In genomic region chr3:9361691-9362388, GRCh38 we compare ENCODE assay signal across 10 cellular contexts. TPM values are rescaled to one million over a fixed set of nuclear protein-coding genes. Genes with fewer than 3 reads are reported as not detected.
A peak's percentile ranks its signal among the peaks of the same experiment; 100 is the strongest.
DNase-seq lines count a peak whose midpoint lies in the region; ATAC-seq and TF ChIP-seq lines count a peak whose summit lies in the region.
"Had no signal": no experiment of that assay in that cellular context is flagged by ENCODE, and none has a peak within 500 bp of the region (broad histone marks: within the 10 kb centered on the region; RNA-seq: fewer than 3 reads in every experiment).

No MANE protein-coding gene starts in this region.

- H3K9me3 ChIP-seq in Caco-2, result no peaks in the 10 kb centered on the region
- H3K9me3 ChIP-seq in mucosa of descending colon, result no peaks in the 10 kb centered on the region

- peaks cover 13% of the 10 kb centered on the region for H3K4me1 Mint-ChIP-seq in Caco-2 (ENCODE audit: low read depth, unreplicated experiment)
- H3K4me1 Mint-ChIP-seq in neural crest cell, result peaks cover 20% of the 10 kb centered on the region

- BruUV-seq in Caco-2 (replicated peaks; lab: Mats Ljungman, UMichigan), result TSS peak; percentile 69

- CTCF ChIA-PET in Caco-2 (lab: Charles Lee), result interaction anchor here (1.1 to 2.5 kb wide), 2 partner anchors 9 to 10 kb away, joined by 4 to 30 read pairs; no protein-coding TSS in a partner anchor

- H3K27me3 Mint-ChIP-seq in Caco-2 (ENCODE audit: insufficient read depth, unreplicated experiment) (no peaks in the 10 kb centered on the region), neural crest cell (ENCODE audit: low read depth) (no peaks in the 10 kb centered on the region)

- DNase-seq in Caco-2, result peak; percentile 66 to 75
- no peak for DNase-seq in LNCaP clone FGC (ENCODE audit: low read depth)
- no peak for DNase-seq in coronary artery (ENCODE audit: low spot score)
- no peak for DNase-seq in neural crest cell (ENCODE audit: low read depth, low spot score)
- DNase-seq in NCI-H2171 treated with DMSO at 0.1 percent for 48 hours (lab: John Stamatoyannopoulos, UW), result no peak
- no peak for DNase-seq in T-helper 9 cell
- DNase-seq in mucosa of descending colon, result no peak
- no peak for DNase-seq in C1 segment of cervical spinal cord (lab: John Stamatoyannopoulos, UW)
- DNase-seq: effector memory CD4-positive, alpha-beta T cell; NCI-H2081 had no signal

- H3K36me3 ChIP-seq in Caco-2 (ENCODE audit: control insufficient read depth, insufficient read depth, low read length) (peaks cover 2% of the 10 kb centered on the region; the same call in 1 of the 2 replicates), mucosa of descending colon (ENCODE audit: low read depth) (no peaks in the 10 kb centered on the region)

- H3K27me3 ChIP-seq in Caco-2 (replicated peaks; ENCODE audit: control insufficient read depth, insufficient read depth, low read length), result no peaks in the 10 kb centered on the region

- POLR2A ChIA-PET in Caco-2 (lab: Charles Lee), result interaction anchor here (1.3 to 1.8 kb wide), 2 partner anchors 23 to 34 kb away, joined by 4 to 49 read pairs; partner anchors contain the start of gene SETD5

- H3K4me3 Mint-ChIP-seq in Caco-2 (ENCODE audit: unreplicated experiment) (peak overlapping the region; percentile 99), neural crest cell (peak overlapping the region; percentile 99)

- H3K27ac ChIP-seq in coronary artery, result no peak overlapping the region

- H3K27ac Mint-ChIP-seq in Caco-2 (ENCODE audit: unreplicated experiment), result peak overlapping the region; percentile 99
- no peak overlapping the region for H3K27ac Mint-ChIP-seq in neural crest cell (ENCODE audit: unreplicated experiment)

- no peak for TF ChIP-seq CTCF in Caco-2 (IDR thresholded peaks at IDR 0.05; ENCODE audit: insufficient read depth in 1 of 2, low read depth in 1 of 2, low read length in 1 of 2, severe bottlenecking in 1 of 2, unreplicated experiment in 1 of 2)
- no peak for TF ChIP-seq CTCF in LNCaP clone FGC (IDR thresholded peaks at IDR 0.05; ENCODE audit: control insufficient read depth, extremely low read depth, insufficient read depth)
- no peak for TF ChIP-seq CTCF in coronary artery (IDR thresholded peaks at IDR 0.05)
- no peak for TF ChIP-seq CTCF in neural crest cell (conservative IDR thresholded peaks at IDR 0.05)
- TF ChIP-seq CTCF in mucosa of descending colon (IDR thresholded peaks at IDR 0.05), result no peak

- H3K4me1 ChIP-seq in Caco-2, result peaks cover 15% of the 10 kb centered on the region; the same call in 1 of the 2 replicates
- H3K4me1 ChIP-seq in mucosa of descending colon (ENCODE audit: low read depth), result peaks cover 14% of the 10 kb centered on the region

- H3K36me3 Mint-ChIP-seq in Caco-2 (ENCODE audit: insufficient read depth, unreplicated experiment) (peaks cover 30% of the 10 kb centered on the region), neural crest cell (ENCODE audit: low read depth) (peaks cover 4% of the 10 kb centered on the region)

- H3K9me3 Mint-ChIP-seq in Caco-2 (ENCODE audit: unreplicated experiment) (no peaks in the 10 kb centered on the region), neural crest cell (no peaks in the 10 kb centered on the region)

- H3K4me3 ChIP-seq in Caco-2 (ENCODE audit: low read depth, low read length), result peak overlapping the region; percentile 52
- peak overlapping the region; percentile 73 for H3K4me3 ChIP-seq in LNCaP clone FGC (ENCODE audit: low read depth, low read length)
- H3K4me3 ChIP-seq in coronary artery, result peak overlapping the region; percentile 75
- no peak overlapping the region for H3K4me3 ChIP-seq in mucosa of descending colon

- intact Hi-C loops in Caco-2 (cut with micrococcal nuclease; ENCODE audit: unreplicated experiment) (loop anchor here (1.0 kb wide), 1 partner anchor 9 kb away; no protein-coding TSS in a partner anchor), mucosa of descending colon (cut with DNase I, micrococcal nuclease) (no loop called here)

- ATAC-seq in mucosa of descending colon, result no peak

RNA-seq across cellular contexts. Expression of gene THUMPD3, which starts 1.0 kb away (rescaled TPM):
- total RNA-seq in Caco-2 (2022) (56.0 and 62.2 TPM in 2 replicates), neural crest cell (56.9 and 61.0 TPM in 2 replicates), mucosa of descending colon (10 to 100 TPM; 30.0 to 34.0 (median 31.2) TPM)

RNA-seq across cellular contexts. Expression of gene SETD5, which starts 35.6 kb away (rescaled TPM):
- 140 and 155 TPM in 2 replicates for total RNA-seq in Caco-2 (2022)
- 198 and 206 TPM in 2 replicates for total RNA-seq in neural crest cell
- 100 to 1,000 TPM in 2 of 3 donors, 10 to 100 TPM in 1; 94.8 to 132 (median 101) TPM for total RNA-seq in mucosa of descending colon

Comparison
In these comparisons a context has a peak if more than half of its experiments do, and no peak if none do; other contexts are left out.
1. DNase-seq: peak in Caco-2 (2 of 2); none in LNCaP clone FGC (single experiment), coronary artery (single experiment), neural crest cell (single experiment), NCI-H2171 treated with DMSO at 0.1 percent for 48 hours (single experiment), T-helper 9 cell (single experiment), mucosa of descending colon (0 of 3) and C1 segment of cervical spinal cord (0 of 14).